In the genomic region with DNA sequence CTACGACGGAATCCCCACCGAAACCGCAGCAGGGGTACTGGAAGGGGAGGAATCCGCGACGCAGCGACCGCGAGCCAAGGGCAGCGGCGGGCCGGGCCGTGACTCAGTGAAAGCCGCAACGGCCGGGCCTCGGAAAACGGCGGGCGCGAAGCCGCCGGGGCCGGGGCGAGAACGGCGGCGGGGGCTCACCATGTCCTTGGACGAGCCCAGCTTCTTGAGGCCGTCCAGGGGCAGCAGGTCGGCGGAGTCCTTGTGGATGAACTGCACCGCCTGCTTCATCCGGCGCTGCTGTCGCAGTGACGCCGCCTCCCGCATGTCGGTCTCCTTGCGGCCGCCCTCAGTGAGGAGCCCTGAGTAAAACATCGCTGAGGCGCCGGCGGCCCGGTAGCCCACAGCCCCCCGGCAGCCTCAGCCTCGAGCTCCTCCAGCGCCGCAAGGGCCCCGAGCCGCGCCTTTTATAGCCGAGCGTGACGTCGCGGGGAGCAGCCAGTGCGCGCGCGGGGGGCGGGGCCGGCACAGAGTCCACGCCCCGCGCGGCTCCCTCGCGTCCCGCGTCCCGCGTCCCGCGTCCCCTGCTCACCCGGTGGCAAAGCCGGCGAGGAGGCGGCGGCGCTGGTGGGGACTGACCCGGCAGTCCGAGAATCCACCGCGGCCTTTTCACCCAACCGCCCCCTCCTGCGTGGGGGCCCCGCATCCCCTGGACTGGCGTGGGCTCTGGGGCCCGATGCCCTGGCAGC, we compare ENCODE assay signal across 8 cellular contexts. TPM values are rescaled to one million over a fixed set of nuclear protein-coding genes. Genes with fewer than 3 reads are reported as not detected.
DNase-seq lines count a peak whose midpoint lies in the region; ATAC-seq, FAIRE-seq and TF ChIP-seq lines count a peak whose summit lies in the region.

Gene NRIP3, minus strand, starts transcription at position 429 of the 737 bp plus-strand sequence. Its CDS starts 66 bp downstream, at position 363.

- DNase-seq in D721Med (ENCODE audit: insufficient read length, low spot score) (peak; percentile 64), RPMI7951 (ENCODE audit: low read depth) (peak; percentile 69), fibroblast of villous mesenchyme (ENCODE audit: low read depth) (peak; percentile 56), nephron progenitor cell (peak; percentile 86)
- DNase-seq in activated effector memory CD4-positive, alpha-beta T cell treated with anti-CD3 and anti-CD28 coated beads, Interleukin-2, amount 50 U/mL, for 16 hours, result peak; percentile 92
- DNase-seq in stimulated activated naive CD4-positive, alpha-beta T cell (lab: John Stamatoyannopoulos, UW), result peak; percentile 54 to 82 (median 80)

- peak within 1 kb of the TSS; percentile 82 for H3K4me3 Mint-ChIP-seq in nephron progenitor cell

- ATAC-seq in HG03108 (IDR thresholded peaks at IDR 0.05; ENCODE audit: unreplicated experiment) (peak; percentile 45), HG03565 (IDR thresholded peaks at IDR 0.05; ENCODE audit: unreplicated experiment) (no peak)

- H3K36me3 Mint-ChIP-seq in nephron progenitor cell (ENCODE audit: low read depth), result no peaks in the 10 kb centered on the region

- FAIRE-seq in D721Med (lab: Jason Lieb, UNC), result no peak

- peaks cover 94% of the 10 kb centered on the region for H3K27me3 Mint-ChIP-seq in nephron progenitor cell (ENCODE audit: low read depth, poor library complexity)

- peak within 1 kb of the TSS; percentile 54 for H3K4me3 ChIP-seq in fibroblast of villous mesenchyme (ENCODE audit: low read depth, low read length)

- H3K27ac Mint-ChIP-seq in nephron progenitor cell, result no peak within 1 kb of the TSS

- no peaks in the 10 kb centered on the region for H3K9me3 Mint-ChIP-seq in nephron progenitor cell

- H3K4me1 Mint-ChIP-seq in nephron progenitor cell, result peaks cover 13% of the 10 kb centered on the region

- no peak for TF ChIP-seq CTCF in D721Med (IDR thresholded peaks at IDR 0.05; ENCODE audit: insufficient read depth, missing control alignments)
- no peak for TF ChIP-seq CTCF in fibroblast of villous mesenchyme (IDR thresholded peaks at IDR 0.05; ENCODE audit: insufficient read depth, low read depth, low read length)
- TF ChIP-seq CTCF in nephron progenitor cell (IDR thresholded peaks at IDR 0.05), result no peak

RNA-seq across cellular contexts. Expression of gene NRIP3, which starts in this region (rescaled TPM):
- 31.7 and 31.8 TPM in 2 replicates for total RNA-seq in RPMI7951 (2014; rRNA removed; shearing (Covaris generic))
- total RNA-seq in fibroblast of villous mesenchyme, result 10.8 and 20.9 TPM in 2 replicates
